Comparison of ENCODE assay signal across 23 cellular contexts in the genomic region with DNA sequence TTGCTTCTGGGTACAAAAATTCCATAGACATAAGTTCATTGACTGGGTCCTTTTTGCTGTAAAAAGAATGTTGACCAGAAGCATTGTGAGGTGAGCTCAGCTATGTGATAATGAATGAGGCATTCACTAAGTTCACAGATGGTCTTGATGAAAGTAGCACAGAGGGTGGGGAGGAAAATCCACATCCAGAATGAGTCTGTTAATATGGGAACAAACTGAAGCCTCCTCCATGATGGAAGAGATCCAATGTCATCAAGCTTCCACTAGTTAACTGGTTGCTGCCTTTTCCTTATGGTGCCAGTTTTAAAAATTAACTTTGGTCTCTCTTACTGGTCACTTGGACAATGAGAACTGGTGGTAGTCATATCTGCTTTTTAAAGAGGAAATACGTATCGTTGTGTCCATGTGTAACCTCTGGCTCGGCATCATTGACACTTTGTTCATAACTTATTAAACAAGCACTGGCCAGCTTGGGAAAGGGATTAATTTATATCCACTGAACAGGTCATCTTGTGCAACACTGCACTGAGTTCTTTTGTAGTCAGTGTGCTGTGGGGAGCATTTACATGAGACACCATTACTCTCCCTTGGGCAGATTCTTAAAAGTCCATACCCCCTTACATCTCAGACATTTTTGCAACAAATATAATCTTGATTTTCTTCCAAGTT.
DNase-seq lines count a peak whose midpoint lies in the region; ATAC-seq, FAIRE-seq and TF ChIP-seq lines count a peak whose summit lies in the region.
"Had no signal": no experiment of that assay in that cellular context is flagged by ENCODE, and none has a peak within 500 bp of the region (broad histone marks: within the 10 kb centered on the region; RNA-seq: fewer than 3 reads in every experiment).

No MANE protein-coding gene starts in this region.

- H3K27me3 ChIP-seq in GM23248 (replicated peaks; ENCODE audit: insufficient read depth) (no peaks in the 10 kb centered on the region), astrocyte (ENCODE audit: insufficient read depth, low read length) (no peaks in the 10 kb centered on the region)
- H3K27me3 ChIP-seq: heart left ventricle, neutrophil, testis had no signal

- TF ChIP-seq CTCF in astrocyte (IDR thresholded peaks at IDR 0.05; ENCODE audit: insufficient read depth, low read depth, low read length), result no peak

- peaks cover 15% of the 10 kb centered on the region for H3F3A ChIP-seq in GM23248 (ENCODE audit: insufficient read depth)

- no peaks in the 10 kb centered on the region for H4K20me1 ChIP-seq in GM23248 (ENCODE audit: insufficient read depth)
- H4K20me1 ChIP-seq in astrocyte (ENCODE audit: insufficient read depth, low read length), result no peaks in the 10 kb centered on the region

- no peak for ATAC-seq in GM19324 (IDR thresholded peaks at IDR 0.05; ENCODE audit: low FRiP score, unreplicated experiment)
- ATAC-seq in GM21528 (IDR thresholded peaks at IDR 0.05; ENCODE audit: low FRiP score, unreplicated experiment), result no peak
- ATAC-seq: activated CD4-positive, CD25-positive, alpha-beta regulatory T cell treated with anti-CD3 and anti-CD28 coated beads, Interleukin-2, amount 50 U/mL, for 24 hours; activated CD8-positive, alpha-beta memory T cell treated with anti-CD3 and anti-CD28 coated beads, Interleukin-2, amount 10 ng/mL, durations not matched to agents 7 days and 5 days; heart left ventricle had no signal

- H3K4me3 ChIP-seq in GM23248 (no peak overlapping the region), astrocyte (ENCODE audit: insufficient read depth, low read depth, low read length) (no peak overlapping the region)
- H3K4me3 ChIP-seq: heart left ventricle, testis had no signal

- H3K9me3 Mint-ChIP-seq in astrocyte (ENCODE audit: unreplicated experiment), result peaks cover 2% of the 10 kb centered on the region

- H3K79me2 ChIP-seq in GM23248 (ENCODE audit: insufficient read depth), result no peaks in the 10 kb centered on the region
- no peaks in the 10 kb centered on the region for H3K79me2 ChIP-seq in astrocyte (ENCODE audit: insufficient read depth, low read length)

- peak overlapping the region; percentile 93 for H3K27ac Mint-ChIP-seq in astrocyte (ENCODE audit: unreplicated experiment)
- H3K27ac Mint-ChIP-seq: activated CD8-positive, alpha-beta memory T cell treated with anti-CD3 and anti-CD28 coated beads, Interleukin-2, amount 10 ng/mL, durations not matched to agents 7 days and 5 days had no signal

- H3K36me3 Mint-ChIP-seq in astrocyte (ENCODE audit: low read depth, unreplicated experiment), result no peaks in the 10 kb centered on the region
- H3K36me3 Mint-ChIP-seq: activated CD8-positive, alpha-beta memory T cell treated with anti-CD3 and anti-CD28 coated beads, Interleukin-2, amount 10 ng/mL, durations not matched to agents 7 days and 5 days had no signal

- FAIRE-seq in astrocyte (lab: Jason Lieb, UNC) (peak; percentile 68), urothelium cell line (lab: Jason Lieb, UNC) (peak; percentile 23)
- FAIRE-seq: H54, islet of Langerhans had no signal

- H3K27me3 Mint-ChIP-seq in astrocyte (ENCODE audit: low read depth, unreplicated experiment), result no peaks in the 10 kb centered on the region
- H3K27me3 Mint-ChIP-seq: activated CD8-positive, alpha-beta memory T cell treated with anti-CD3 and anti-CD28 coated beads, Interleukin-2, amount 10 ng/mL, durations not matched to agents 7 days and 5 days had no signal

- no peak overlapping the region for H3K9ac ChIP-seq in GM23248
- H3K9ac ChIP-seq in astrocyte (ENCODE audit: low read length), result peak overlapping the region; percentile 46

- in situ Hi-C loops in GM23248 (cut with MboI), result no loop called here

- 13 to 16% methylated on average over 3 of the region's 3 CpGs for WGBS in GM23248 (ENCODE audit: low coverage in 1 of 2, low lambda C conversion rate in 2 of 2, missing lambda C conversion rate in 2 of 2), 2 experiments

- intact Hi-C loops in posterior vena cava (cut with DNase I), result no loop called here

- peak overlapping the region; percentile 29 for H3K4me2 ChIP-seq in GM23248 (ENCODE audit: unreplicated experiment)
- peak overlapping the region; percentile 31 for H3K4me2 ChIP-seq in astrocyte (ENCODE audit: low read length)

- DNase-seq in GM23248, result peak; percentile 75
- DNase-seq in astrocyte (ENCODE audit: low read depth), result peak; percentile 72
- DNase-seq in glomerular visceral epithelial cell (ENCODE audit: extremely low spot score), result peak; percentile 81
- DNase-seq in urothelium cell line (ENCODE audit: low spot score), result peak; percentile 21
- no peak for DNase-seq in posterior vena cava (ENCODE audit: low spot score)
- DNase-seq: activated CD8-positive, alpha-beta memory T cell treated with anti-CD3 and anti-CD28 coated beads, Interleukin-2, amount 10 ng/mL, durations not matched to agents 7 days and 5 days; activated effector memory CD4-positive, alpha-beta T cell treated with Interleukin-2 at 50 U/mL for 16 hours; amygdala; cortex of kidney; DMS79 treated with DMSO at 0.1 percent for 48 hours; heart left ventricle; Kasumi-1; NCI-H1417 treated with DMSO at 0.1 percent for 48 hours; NCI-H2227 treated with DMSO at 0.1 percent for 48 hours; Right ventricle myocardium superior; stimulated activated CD4-positive, alpha-beta T cell treated with anti-CD3 and anti-CD28 coated beads, Interleukin-4, amount 100 ng/mL, for 1 hour; testis had no signal

- H3K4me1 ChIP-seq in GM23248 (ENCODE audit: insufficient read depth), result peaks cover 28% of the 10 kb centered on the region
- H3K4me1 ChIP-seq in astrocyte (ENCODE audit: insufficient read depth, low read length), result peaks cover 8% of the 10 kb centered on the region
- H3K4me1 ChIP-seq: heart left ventricle, testis had no signal

- peak overlapping the region; percentile 46; the same call in 1 of the 2 replicates for H2AFZ ChIP-seq in GM23248
- H2AFZ ChIP-seq in astrocyte (ENCODE audit: low read depth, low read length), result no peak overlapping the region

- H3K27ac ChIP-seq in GM23248 (peak overlapping the region; percentile 54), astrocyte (ENCODE audit: low read depth, low read length) (peak overlapping the region; percentile 65)
- H3K27ac ChIP-seq: heart left ventricle, neutrophil, testis had no signal

- peaks cover 41% of the 10 kb centered on the region for H3K4me1 Mint-ChIP-seq in astrocyte (ENCODE audit: low read depth, unreplicated experiment)
- H3K4me1 Mint-ChIP-seq: activated CD8-positive, alpha-beta memory T cell treated with anti-CD3 and anti-CD28 coated beads, Interleukin-2, amount 10 ng/mL, durations not matched to agents 7 days and 5 days had no signal

- H3K4me3 Mint-ChIP-seq in astrocyte (ENCODE audit: unreplicated experiment), result no peak overlapping the region
- H3K4me3 Mint-ChIP-seq: activated CD8-positive, alpha-beta memory T cell treated with anti-CD3 and anti-CD28 coated beads, Interleukin-2, amount 10 ng/mL, durations not matched to agents 7 days and 5 days had no signal

- no peaks in the 10 kb centered on the region for H3K9me2 ChIP-seq in GM23248 (ENCODE audit: insufficient read depth)

- H3K36me3 ChIP-seq in GM23248 (ENCODE audit: low read depth) (no peaks in the 10 kb centered on the region), astrocyte (ENCODE audit: insufficient read depth, low read length) (no peaks in the 10 kb centered on the region)
- H3K36me3 ChIP-seq: heart left ventricle, neutrophil had no signal

- H3K9me3 ChIP-seq in GM23248 (ENCODE audit: low read depth) (no peaks in the 10 kb centered on the region), astrocyte (ENCODE audit: insufficient read depth, low read depth, low read length) (no peaks in the 10 kb centered on the region)
- H3K9me3 ChIP-seq: heart left ventricle, neutrophil, testis had no signal
